27 cellular contexts compared by ENCODE assay signal in the genomic region with DNA sequence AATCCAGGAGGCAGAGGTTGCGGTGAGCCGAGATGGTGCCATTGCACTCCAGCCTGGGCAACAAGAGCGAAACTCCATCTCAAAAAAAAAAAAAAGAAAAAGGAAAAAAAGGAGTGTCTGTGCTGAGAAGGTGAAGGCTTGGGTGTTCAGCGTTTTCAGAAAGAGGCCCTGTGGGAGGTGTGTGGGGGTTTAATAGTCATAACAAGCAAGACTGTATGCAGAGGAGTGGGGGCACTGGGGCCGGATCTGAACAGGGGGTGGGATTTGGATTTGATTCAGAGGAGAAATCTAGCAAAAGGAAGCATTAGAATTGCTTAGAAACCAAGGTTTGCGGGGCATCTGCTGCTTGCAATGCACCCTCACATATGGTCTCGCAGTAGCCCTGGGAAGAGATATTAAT.
"Had no signal": no experiment of that assay in that cellular context is flagged by ENCODE, and none has a peak within 500 bp of the region (broad histone marks: within the 10 kb centered on the region; RNA-seq: fewer than 3 reads in every experiment).

No MANE protein-coding gene starts in this region.

- H2AFZ ChIP-seq: PC-9 had no signal

- H3K9ac ChIP-seq: KMS-11 had no signal

- DNase-seq: Kasumi-1, KBM-7, MM.1S, MV-4-11, NCI-H1092, NCI-H1105, NCI-H1417 treated with DMSO at 0.1 percent for 48 hours, NCI-H1436 treated with DMSO at 0.1 percent for 48 hours, NCI-H1694 treated with DMSO at 0.1 percent for 48 hours, NCI-H187 treated with DMSO at 0.1 percent for 48 hours, NCI-H2029, NCI-H2081, NCI-H2171 treated with DMSO at 0.1 percent for 48 hours, NCI-H2227 treated with DMSO at 0.1 percent for 48 hours, NCI-H345, NCI-H446, NCI-H510A treated with DMSO at 0.1 percent for 48 hours, NCI-H69, NCI-H748 treated with DMSO at 0.1 percent for 48 hours, NCI-H82, PC-9, SHP77, SIG-M5, SJCRH30 had no signal

- H3K4me2 ChIP-seq: KMS-11, PC-9 had no signal

- H3K4me3 ChIP-seq: PC-9, SJCRH30, SK-N-MC had no signal

- H3K9me3 ChIP-seq: SJCRH30 had no signal

- H3K27ac ChIP-seq: KMS-11, PC-9, RWPE1, SJCRH30, SK-N-MC had no signal

- H3K36me3 ChIP-seq: SJCRH30 had no signal

- H3K27me3 ChIP-seq: SJCRH30 had no signal
